In the genomic region with DNA sequence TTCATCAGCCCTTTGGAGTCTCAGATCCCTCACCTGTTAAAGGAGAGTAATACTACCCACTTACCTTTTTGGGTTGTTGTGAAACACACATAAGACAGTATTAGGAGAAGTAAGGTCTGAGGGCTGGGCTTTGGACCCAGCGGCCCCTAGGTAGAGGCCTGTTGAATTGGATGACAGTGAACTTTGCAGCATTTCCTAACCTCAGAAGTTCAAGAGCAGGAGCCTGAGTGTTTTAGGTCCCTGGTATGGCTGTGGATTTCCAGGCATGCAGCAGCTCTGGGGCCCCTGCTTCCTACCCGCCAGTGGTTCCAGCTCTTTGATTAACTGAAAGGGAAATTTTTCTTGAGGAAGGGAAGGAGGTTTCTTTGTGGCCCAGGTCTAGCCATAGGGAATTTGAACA, we compare ENCODE assay signal across 1 cellular context.
A peak's percentile ranks its signal among the peaks of the same experiment; 100 is the strongest.
TF ChIP-seq lines count a peak whose summit lies in the region.

No MANE protein-coding gene starts in this region.

TF ChIP-seq in HepG2, 621 proteins besides CTCF, POLR2A, EP300 and RAD21 (continued from another document and continues in another):
- TF ChIP-seq TFE3 (CRISPR knock-in tag; IDR thresholded peaks at IDR 0.05) (peak; percentile 42; the same call in 1 of the 2 replicates), FOXK2 (IDR thresholded peaks at IDR 0.05) (no peak), ZNF597 (CRISPR knock-in tag; IDR thresholded peaks at IDR 0.05) (no peak), SMARCC2 (IDR thresholded peaks at IDR 0.05) (no peak), CREM (IDR thresholded peaks at IDR 0.05) (no peak), CREM (CRISPR knock-in tag; IDR thresholded peaks at IDR 0.05) (no peak), ZBTB42 (CRISPR knock-in tag; IDR thresholded peaks at IDR 0.05) (no peak), THAP11 (CRISPR knock-in tag; IDR thresholded peaks at IDR 0.05) (0 out of 2 replicates have a peak, but pooled peaks have one; percentile 28), HOXA3 (CRISPR knock-in tag; IDR thresholded peaks at IDR 0.05) (0 out of 2 replicates have a peak, but pooled peaks have one; percentile 24), BRF2 (CRISPR knock-in tag; IDR thresholded peaks at IDR 0.05) (no peak), ZNF879 (CRISPR knock-in tag; IDR thresholded peaks at IDR 0.05) (no peak), ONECUT2 (CRISPR knock-in tag; IDR thresholded peaks at IDR 0.05) (no peak), CREB1 (IDR thresholded peaks at IDR 0.05) (no peak), CREB1 (CRISPR knock-in tag; IDR thresholded peaks at IDR 0.05) (no peak; the same call in 1 of the 2 replicates), SP2 (CRISPR knock-in tag; IDR thresholded peaks at IDR 0.05) (no peak), ZNF101 (CRISPR knock-in tag; IDR thresholded peaks at IDR 0.05; ENCODE audit: borderline replicate concordance, low read depth) (no peak), MIER3 (CRISPR knock-in tag; IDR thresholded peaks at IDR 0.05; ENCODE audit: borderline replicate concordance) (no peak), KLF13 (CRISPR knock-in tag; IDR thresholded peaks at IDR 0.05) (no peak), PRDM4 (CRISPR knock-in tag; IDR thresholded peaks at IDR 0.05; ENCODE audit: borderline replicate concordance) (no peak), ZKSCAN8 (CRISPR knock-in tag; IDR thresholded peaks at IDR 0.05; ENCODE audit: borderline replicate concordance) (0 out of 2 replicates have a peak, but pooled peaks have one; percentile 25), ZBTB37 (CRISPR knock-in tag; IDR thresholded peaks at IDR 0.05) (no peak), HNF1B (CRISPR knock-in tag; IDR thresholded peaks at IDR 0.05) (no peak), ZNF460 (CRISPR knock-in tag; IDR thresholded peaks at IDR 0.05; ENCODE audit: borderline replicate concordance) (no peak), RNF219 (CRISPR knock-in tag; IDR thresholded peaks at IDR 0.05) (no peak), BCL6 (CRISPR knock-in tag; IDR thresholded peaks at IDR 0.05) (peak; percentile 96), ERF (CRISPR knock-in tag; IDR thresholded peaks at IDR 0.05) (peak; percentile 60; the same call in 1 of the 2 replicates), ZNF644 (CRISPR knock-in tag; IDR thresholded peaks at IDR 0.05; ENCODE audit: low read depth) (no peak), NCOA5 (CRISPR knock-in tag; IDR thresholded peaks at IDR 0.05) (no peak), SOX5 (CRISPR knock-in tag; IDR thresholded peaks at IDR 0.05; ENCODE audit: borderline replicate concordance) (peak; percentile 53; the same call in 1 of the 2 replicates), SKIL (CRISPR knock-in tag; IDR thresholded peaks at IDR 0.05; ENCODE audit: borderline replicate concordance) (peak; percentile 71), DPF2 (CRISPR knock-in tag; IDR thresholded peaks at IDR 0.05; ENCODE audit: borderline replicate concordance, low read depth) (no peak), AGO1 (IDR thresholded peaks at IDR 0.05; ENCODE audit: low read depth, low read length, poor library complexity, severe bottlenecking) (no peak), GMEB2 (CRISPR knock-in tag; IDR thresholded peaks at IDR 0.05; ENCODE audit: low read depth) (no peak), ZNF124 (CRISPR knock-in tag; IDR thresholded peaks at IDR 0.05) (no peak), HNF4A (CRISPR knock-in tag; IDR thresholded peaks at IDR 0.05) (peak; percentile 89), RFXANK (CRISPR knock-in tag; IDR thresholded peaks at IDR 0.05) (no peak)
- TF ChIP-seq, protein P1, sequence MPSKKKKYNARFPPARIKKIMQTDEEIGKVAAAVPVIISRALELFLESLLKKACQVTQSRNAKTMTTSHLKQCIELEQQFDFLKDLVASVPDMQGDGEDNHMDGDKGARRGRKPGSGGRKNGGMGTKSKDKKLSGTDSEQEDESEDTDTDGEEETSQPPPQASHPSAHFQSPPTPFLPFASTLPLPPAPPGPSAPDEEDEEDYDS (CRISPR knock-in tag; IDR thresholded peaks at IDR 0.05) = no peak
- TF ChIP-seq, protein P2, sequence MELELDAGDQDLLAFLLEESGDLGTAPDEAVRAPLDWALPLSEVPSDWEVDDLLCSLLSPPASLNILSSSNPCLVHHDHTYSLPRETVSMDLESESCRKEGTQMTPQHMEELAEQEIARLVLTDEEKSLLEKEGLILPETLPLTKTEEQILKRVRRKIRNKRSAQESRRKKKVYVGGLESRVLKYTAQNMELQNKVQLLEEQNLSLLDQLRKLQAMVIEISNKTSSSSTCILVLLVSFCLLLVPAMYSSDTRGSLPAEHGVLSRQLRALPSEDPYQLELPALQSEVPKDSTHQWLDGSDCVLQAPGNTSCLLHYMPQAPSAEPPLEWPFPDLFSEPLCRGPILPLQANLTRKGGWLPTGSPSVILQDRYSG (CRISPR knock-in tag; IDR thresholded peaks at IDR 0.05) = no peak
